Comparison of ENCODE assay signal across 9 cellular contexts in the genomic region with DNA sequence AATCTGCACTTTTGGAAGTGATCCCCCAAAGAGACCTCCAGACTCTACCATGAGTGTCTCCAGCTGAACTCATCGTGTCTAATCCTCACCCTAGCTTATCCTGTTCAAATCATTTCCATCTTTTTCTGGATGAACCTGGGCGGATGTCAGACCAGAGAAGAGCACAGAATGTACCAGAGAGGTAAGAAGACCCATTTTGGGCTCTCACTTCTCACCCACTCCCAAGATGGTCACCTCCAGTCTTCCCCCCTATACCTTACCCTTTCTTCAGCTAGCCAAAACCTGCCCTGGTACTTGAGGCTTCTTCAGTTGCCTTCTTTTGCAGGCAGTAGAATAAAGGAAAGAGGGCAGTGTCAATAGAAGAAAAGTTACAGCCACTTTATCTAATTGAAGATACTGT. TPM values are rescaled to one million over a fixed set of nuclear protein-coding genes. Genes with fewer than 3 reads are reported as not detected.
DNase-seq lines count a peak whose midpoint lies in the region; ATAC-seq, FAIRE-seq and TF ChIP-seq lines count a peak whose summit lies in the region.
"Had no signal": no experiment of that assay in that cellular context is flagged by ENCODE, and none has a peak within 500 bp of the region (broad histone marks: within the 10 kb centered on the region; RNA-seq: fewer than 3 reads in every experiment).

No MANE protein-coding gene starts in this region.

- 66 to 76% methylated on average over 2 of the region's 2 CpGs for WGBS in pancreas, 2 donors

- H3K4me3 Mint-ChIP-seq in Caco-2 (ENCODE audit: unreplicated experiment): peak overlapping the region; percentile 88

- H3K9ac ChIP-seq in PC-3 (ENCODE audit: low read length): peak overlapping the region; percentile 97

- BruUV-seq in Caco-2 (replicated peaks; lab: Mats Ljungman, UMichigan): no TSS peak
- no TSS peak for BruUV-seq in PC-3 (replicated peaks; lab: Mats Ljungman, UMichigan)

- H3K4me1 Mint-ChIP-seq in Caco-2 (ENCODE audit: low read depth, unreplicated experiment): peaks cover 15% of the 10 kb centered on the region

- peak overlapping the region; percentile 57 for H3K4me3 ChIP-seq in Caco-2 (ENCODE audit: low read depth, low read length)
- H3K4me3 ChIP-seq in PC-3 (ENCODE audit: low read length): peak overlapping the region; percentile 87
- peak overlapping the region; percentile 49 to 71 (median 62) for H3K4me3 ChIP-seq in pancreas

- FAIRE-seq in pancreas (lab: Jason Lieb, UNC): no peak
- FAIRE-seq in GM19239 (lab: Jason Lieb, UNC): no peak
- FAIRE-seq: colon had no signal

- DNase-seq in Caco-2 (no peak), PC-3 (no peak), epithelial cell of prostate (ENCODE audit: low read depth, low spot score) (no peak), pancreas (no peak), GM19239 (ENCODE audit: insufficient read length, low spot score) (no peak), sciatic nerve (ENCODE audit: low spot score) (no peak), NCI-H1436 (lab: John Stamatoyannopoulos, UW) (no peak)

- 0 out of 2 replicates have a peak overlapping the region, but pooled peaks have one; percentile 92 for H2AFZ ChIP-seq in PC-3 (ENCODE audit: low read length)

- CTCF ChIA-PET in Caco-2 (lab: Charles Lee): interaction anchor here (0.8 kb wide), 1 partner anchor 334 kb away, joined by 3 read pairs; no protein-coding TSS in a partner anchor
- CTCF ChIA-PET in PC-3 (lab: Charles Lee): no interaction called here

- H3K9me3 Mint-ChIP-seq in Caco-2 (ENCODE audit: unreplicated experiment): no peaks in the 10 kb centered on the region

- H3K27me3 ChIP-seq in Caco-2 (replicated peaks; ENCODE audit: control insufficient read depth, insufficient read depth, low read length): no peaks in the 10 kb centered on the region
- no peaks in the 10 kb centered on the region for H3K27me3 ChIP-seq in PC-3 (ENCODE audit: low read length)
- no peaks in the 10 kb centered on the region for H3K27me3 ChIP-seq in pancreas

- H3K9me2 ChIP-seq in PC-3 (replicated peaks; ENCODE audit: low read length): no peaks in the 10 kb centered on the region

- TF ChIP-seq CTCF in Caco-2 (IDR thresholded peaks at IDR 0.05; ENCODE audit: insufficient read depth in 1 of 2, low read depth in 1 of 2, low read length in 1 of 2, severe bottlenecking in 1 of 2, unreplicated experiment in 1 of 2): no peak
- no peak for TF ChIP-seq CTCF in PC-3 (conservative IDR thresholded peaks at IDR 0.05; ENCODE audit: low read depth, low read length)
- no peak for TF ChIP-seq CTCF in pancreas (IDR thresholded peaks at IDR 0.05)

- no peaks in the 10 kb centered on the region for H3K9me3 ChIP-seq in Caco-2
- H3K9me3 ChIP-seq in PC-3 (ENCODE audit: low read length): no peaks in the 10 kb centered on the region
- H3K9me3 ChIP-seq in pancreas: no peaks in the 10 kb centered on the region

- H3K4me2 ChIP-seq in PC-3 (ENCODE audit: low read length): peak overlapping the region; percentile 93

- ATAC-seq in PC-3: no peak
- no peak for ATAC-seq in pancreas
- no peak for ATAC-seq in sciatic nerve
- no peak for ATAC-seq in HG02852 (IDR thresholded peaks at IDR 0.05; ENCODE audit: unreplicated experiment)

- intact Hi-C loops in Caco-2 (cut with micrococcal nuclease; ENCODE audit: unreplicated experiment) (no loop called here), PC-3 (cut with micrococcal nuclease) (no loop called here), pancreas (cut with DNase I) (no loop called here), sciatic nerve (cut with DNase I) (no loop called here)

- H3K4me1 ChIP-seq in Caco-2: peaks cover 19% of the 10 kb centered on the region
- peaks cover 43% of the 10 kb centered on the region for H3K4me1 ChIP-seq in PC-3 (ENCODE audit: insufficient read depth, low read length)
- H3K4me1 ChIP-seq in pancreas: peaks cover 8 to 16% (median 8%) of the 10 kb centered on the region in 3 donors

- H3K36me3 Mint-ChIP-seq in Caco-2 (ENCODE audit: insufficient read depth, unreplicated experiment): peaks cover 42% of the 10 kb centered on the region

- H3F3A ChIP-seq in PC-3 (ENCODE audit: low read length, unreplicated experiment): peaks cover 7% of the 10 kb centered on the region

- H3K36me3 ChIP-seq in Caco-2 (ENCODE audit: control insufficient read depth, insufficient read depth, low read length) (no peaks in the 10 kb centered on the region), PC-3 (ENCODE audit: low read depth, low read length) (peaks cover 10% of the 10 kb centered on the region), pancreas (peaks cover 0 to 8% (median 0%) of the 10 kb centered on the region in 3 donors)

- peaks cover 81% of the 10 kb centered on the region for H3K79me2 ChIP-seq in PC-3 (ENCODE audit: low read length)

- H4K20me1 ChIP-seq in PC-3 (ENCODE audit: low read length): no peaks in the 10 kb centered on the region

- H3K27me3 Mint-ChIP-seq in Caco-2 (ENCODE audit: insufficient read depth, unreplicated experiment): no peaks in the 10 kb centered on the region

- peak overlapping the region; percentile 86 for H3K27ac Mint-ChIP-seq in Caco-2 (ENCODE audit: unreplicated experiment)

- POLR2A ChIA-PET in Caco-2 (lab: Charles Lee) (no interaction called here), PC-3 (lab: Charles Lee; ENCODE audit: unreplicated experiment) (interaction anchor here (0.6 kb wide), 2 partner anchors 48 to 318 kb away, joined by 3 to 6 read pairs; no protein-coding TSS in a partner anchor)

- H3K27ac ChIP-seq in PC-3 (ENCODE audit: low read length) (peak overlapping the region; percentile 93; the same call in 1 of the 2 replicates), epithelial cell of prostate (peak overlapping the region; percentile 95), pancreas (no peak overlapping the region)

RNA-seq across cellular contexts. Expression of a gene that starts 27.9 kb away (rescaled TPM):
- total RNA-seq in Caco-2 (2022) (3.1 and 4.1 TPM in 2 replicates), PC-3 (2014; rRNA removed) (4.8 and 8.9 TPM in 2 replicates), pancreas (under 1 TPM; 0.32 to 0.90 (median 0.47) TPM), sciatic nerve (5.7 TPM)
- 1 to 10 TPM in 1 of 2 donors, under 1 TPM in 1; 0.87 to 1.9 TPM for polyA plus RNA-seq in pancreas

RNA-seq across cellular contexts. Expression of a gene that starts 52.7 kb away (rescaled TPM):
- total RNA-seq in Caco-2 (2022) (53.6 and 53.7 TPM in 2 replicates), PC-3 (2014; rRNA removed) (37.3 and 41.5 TPM in 2 replicates), pancreas (10 to 100 TPM in 5 of 6 donors, 1 to 10 TPM in 1; 9.7 to 16.0 (median 12.3) TPM), sciatic nerve (47.5 TPM)
- 10 to 100 TPM; 17.9 to 20.5 TPM for polyA plus RNA-seq in pancreas

Comparison
In these comparisons a context has a peak if more than half of its experiments do, and no peak if none do; other contexts are left out.
1. H3K27ac ChIP-seq: peak in PC-3 (single experiment) and epithelial cell of prostate (single experiment); none in pancreas (0 of 4).
2. Peak in every context shown above with its lines, with median percentiles within 50 percentile points of each other: H3K4me3 ChIP-seq.